ENCODE assay signal across 9 cellular contexts in genomic region chrX:131741103-131741581, GRCh38.
DNase-seq lines count a peak whose midpoint lies in the region; ATAC-seq and TF ChIP-seq lines count a peak whose summit lies in the region.
"Had no signal": no experiment of that assay in that cellular context is flagged by ENCODE, and none has a peak within 500 bp of the region (broad histone marks: within the 10 kb centered on the region; RNA-seq: fewer than 3 reads in every experiment).

No MANE protein-coding gene starts in this region.

- intact Hi-C loops in Calu3 (cut with micrococcal nuclease; ENCODE audit: unreplicated experiment), result no loop called here

- H3K27ac Mint-ChIP-seq in Calu3 (ENCODE audit: unreplicated experiment), result no peak overlapping the region

- TF ChIP-seq CTCF in GM06990 (IDR thresholded peaks at IDR 0.05; ENCODE audit: insufficient read depth, low read length, poor library complexity, severe bottlenecking), result peak; percentile 27
- TF ChIP-seq CTCF in Calu3 (IDR thresholded peaks at IDR 0.05; ENCODE audit: unreplicated experiment), result no peak

- H3K36me3 Mint-ChIP-seq in Calu3 (ENCODE audit: insufficient read depth, unreplicated experiment), result no peaks in the 10 kb centered on the region

- peaks cover 3% of the 10 kb centered on the region for H3K4me1 ChIP-seq in neuron (ENCODE audit: insufficient read depth, low read length)

- H3K36me3 ChIP-seq in GM06990 (ENCODE audit: control insufficient read depth, insufficient read depth, low read length) (no peaks in the 10 kb centered on the region), neuron (ENCODE audit: insufficient read depth, low read length) (peaks cover 10% of the 10 kb centered on the region)

- H3K4me3 Mint-ChIP-seq in Calu3 (ENCODE audit: low read depth, unreplicated experiment), result no peak overlapping the region

- H3K4me1 Mint-ChIP-seq in Calu3 (ENCODE audit: low read depth, unreplicated experiment), result no peaks in the 10 kb centered on the region

- DNase-seq in GM06990 (ENCODE audit: extremely low read depth, insufficient read length) (peak; percentile 71), D341Med (ENCODE audit: low spot score) (no peak), Calu3 (no peak)
- DNase-seq in stimulated activated CD4-positive, alpha-beta T cell treated with anti-CD3 and anti-CD28 coated beads, Interleukin-12 subunit alpha, Interleukin-12 subunit beta, amount 100 ng/mL, for 4 hours, result no peak
- DNase-seq: NCI-H1092 treated with DMSO at 0.1 percent for 48 hours had no signal

- H3K27me3 ChIP-seq in GM06990 (replicated peaks; ENCODE audit: control insufficient read depth, insufficient read depth, low read length), result no peaks in the 10 kb centered on the region
- H3K27me3 ChIP-seq in neuron (ENCODE audit: insufficient read depth, low read length), result no peaks in the 10 kb centered on the region

- H3K9me3 Mint-ChIP-seq in Calu3 (ENCODE audit: low read depth, unreplicated experiment), result peaks cover 7% of the 10 kb centered on the region

- CTCF ChIA-PET in Calu3 (lab: Charles Lee), result no interaction called here

- BruUV-seq in Calu3 (replicated peaks; lab: Mats Ljungman, UMichigan), result no TSS peak

- H3K27ac ChIP-seq in angular gyrus (ENCODE audit: low read depth, low read length), result peak overlapping the region; percentile 95

- peaks cover 9% of the 10 kb centered on the region for H3K9me3 ChIP-seq in neuron (ENCODE audit: low read length)

- no peaks in the 10 kb centered on the region for H3K27me3 Mint-ChIP-seq in Calu3 (ENCODE audit: unreplicated experiment)

- ATAC-seq in HG02763 (IDR thresholded peaks at IDR 0.05; ENCODE audit: unreplicated experiment) (peak; percentile 71), GM18498 (IDR thresholded peaks at IDR 0.05; ENCODE audit: unreplicated experiment) (no peak)

- H3K4me3 ChIP-seq in GM06990 (replicated peaks; ENCODE audit: low read depth, low read length) (peak overlapping the region; percentile 59), neuron (ENCODE audit: low read length) (peak overlapping the region; percentile 55)

- peak overlapping the region; percentile 29 for H2AFZ ChIP-seq in neuron (ENCODE audit: low read depth, low read length)
